ENCODE assay signal across 10 cellular contexts in the genomic region with DNA sequence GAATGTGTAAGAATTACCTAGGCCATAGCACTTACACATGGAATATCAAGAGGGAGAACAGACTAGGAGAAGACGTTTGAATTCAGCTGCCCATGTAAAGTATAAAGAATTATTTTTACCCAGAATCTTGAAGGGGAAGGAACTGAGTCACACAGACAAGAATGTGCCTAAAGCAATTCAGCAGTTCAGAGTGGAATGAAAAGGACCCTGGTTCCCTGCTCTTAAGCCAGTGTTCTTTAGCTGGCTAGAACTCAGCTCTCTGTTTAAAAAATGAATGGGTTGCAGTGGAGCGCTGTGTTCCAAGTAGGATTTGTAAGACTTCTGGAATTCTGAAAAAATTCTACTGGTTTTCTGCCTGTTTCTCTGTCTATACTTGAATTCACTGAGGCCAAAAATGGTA.
A peak's percentile ranks its signal among the peaks of the same experiment; 100 is the strongest.
DNase-seq lines count a peak whose midpoint lies in the region; ATAC-seq and TF ChIP-seq lines count a peak whose summit lies in the region.
"Had no signal": no experiment of that assay in that cellular context is flagged by ENCODE, and none has a peak within 500 bp of the region (broad histone marks: within the 10 kb centered on the region; RNA-seq: fewer than 3 reads in every experiment).

No MANE protein-coding gene starts in this region.

- no peaks in the 10 kb centered on the region for H3K27me3 ChIP-seq in H9 (ENCODE audit: insufficient read depth, low read length)
- no peaks in the 10 kb centered on the region for H3K27me3 ChIP-seq in stomach

- H2BK5ac ChIP-seq in H9 (ENCODE audit: insufficient read length, low read length), result no peak overlapping the region

- H3K36me3 ChIP-seq in stomach, result no peaks in the 10 kb centered on the region

- H3K9me3 Mint-ChIP-seq in H9, result no peaks in the 10 kb centered on the region

- H3K4me3 ChIP-seq in astrocyte of the cerebellum (ENCODE audit: low read depth, low read length) (no peak overlapping the region), stomach (no peak overlapping the region)

- TF ChIP-seq POLR2A in stomach (IDR thresholded peaks at IDR 0.05), result no peak

- no peak overlapping the region for H3K23ac ChIP-seq in H9 (ENCODE audit: insufficient read length, low read depth, low read length)

- H2AFZ ChIP-seq in H9 (ENCODE audit: low read length), result no peak overlapping the region

- no peaks in the 10 kb centered on the region for H3K4me1 ChIP-seq in H9 (ENCODE audit: insufficient read depth, low read length)
- peaks cover 0 to 70% (median 30%) of the 10 kb centered on the region in 4 donors for H3K4me1 ChIP-seq in stomach

- no peak overlapping the region for H3K56ac ChIP-seq in H9 (ENCODE audit: insufficient read length, low read depth, low read length)

- no CpG with 5 or more reads among the region's 2 CpGs for WGBS in H9 (ENCODE audit: extremely low coverage, insufficient read length, low lambda C conversion rate)
- 60 to 86% (median 65%) methylated on average over 2 of the region's 2 CpGs for WGBS in stomach, 5 donors

- in situ Hi-C loops in astrocyte of the cerebellum (cut with HindIII; ENCODE audit: low sequenced_read_pairs), result no loop called here

- H3K18ac ChIP-seq in H9 (ENCODE audit: insufficient read length, low read depth, low read length), result no peak overlapping the region

- no peak for TF ChIP-seq EP300 in stomach (IDR thresholded peaks at IDR 0.05)

- H3K9me3 ChIP-seq in H9 (ENCODE audit: control insufficient read depth, low read depth, low read length), result no peaks in the 10 kb centered on the region
- no peaks in the 10 kb centered on the region for H3K9me3 ChIP-seq in stomach

- no peaks in the 10 kb centered on the region for H3K79me2 ChIP-seq in H9 (ENCODE audit: insufficient read depth, low read length)

- no peak overlapping the region for H3K9ac ChIP-seq in H9 (ENCODE audit: extremely low read depth, insufficient read length, low read length)

- no peak overlapping the region for H2AK5ac ChIP-seq in H9 (ENCODE audit: insufficient read length, low read length)

- intact Hi-C loops in stomach (cut with DNase I; ENCODE audit: low total_unique reads), result no loop called here

- no peak overlapping the region for H3K27ac Mint-ChIP-seq in H9

- no peak overlapping the region for H2BK12ac ChIP-seq in H9 (ENCODE audit: insufficient read length, low read depth, low read length)

- H4K20me1 ChIP-seq in H9 (ENCODE audit: control insufficient read depth, insufficient read depth, insufficient read length), result no peaks in the 10 kb centered on the region

- no peak overlapping the region for H2BK120ac ChIP-seq in H9 (ENCODE audit: low read depth, low read length, poor library complexity, severe bottlenecking)

- DNase-seq in H9, result no peak
- DNase-seq in astrocyte of the cerebellum (ENCODE audit: low read depth), result peak; percentile 88
- peak; percentile 19 for DNase-seq in hepatic stellate cell (ENCODE audit: low spot score)
- no peak for DNase-seq in stomach
- no peak for DNase-seq in NCI-H2029 (lab: John Stamatoyannopoulos, UW)
- no peak for DNase-seq in DMS53 (lab: John Stamatoyannopoulos, UW)
- DNase-seq in stimulated activated naive CD4-positive, alpha-beta T cell treated with Interleukin-2 at 50 U/mL for 16 hours (lab: John Stamatoyannopoulos, UW), result no peak
- DNase-seq: Karpas-422, posterior cingulate gyrus had no signal

- peaks cover 3 to 6% of the 10 kb centered on the region in 2 experiments for H3K4me1 Mint-ChIP-seq in H9

- no peak overlapping the region for H3K4me2 ChIP-seq in H9 (ENCODE audit: insufficient read depth, insufficient read length, low read length)

- no peaks in the 10 kb centered on the region for H3K23me2 ChIP-seq in H9 (ENCODE audit: insufficient read length, low read depth, low read length, poor library complexity, severe bottlenecking)

- TF ChIP-seq CTCF in H9 (conservative IDR thresholded peaks at IDR 0.05), result no peak
- TF ChIP-seq CTCF in astrocyte of the cerebellum (IDR thresholded peaks at IDR 0.05; ENCODE audit: low read depth, low read length, missing control alignments), result no peak
- no peak for TF ChIP-seq CTCF in stomach (IDR thresholded peaks at IDR 0.05)

- no peaks in the 10 kb centered on the region for H3K36me3 Mint-ChIP-seq in H9 (ENCODE audit: insufficient read depth in 1 of 3, low read depth in 3 of 3)

- H4K91ac ChIP-seq in H9 (ENCODE audit: insufficient read length, low read depth, low read length), result no peak overlapping the region

- ATAC-seq in HG02623 (IDR thresholded peaks at IDR 0.05; ENCODE audit: unreplicated experiment), result no peak

- no peak overlapping the region for H4K5ac ChIP-seq in H9 (ENCODE audit: insufficient read length, low read depth, low read length)

- no peaks in the 10 kb centered on the region for H3K79me1 ChIP-seq in H9 (ENCODE audit: insufficient read depth, low read depth, low read length, poor library complexity, severe bottlenecking)

- H3K4ac ChIP-seq in H9 (ENCODE audit: low read depth, low read length), result no peak overlapping the region

- H2BK15ac ChIP-seq in H9 (ENCODE audit: low read depth, low read length), result no peak overlapping the region

- H3K4me3 Mint-ChIP-seq in H9, result no peak overlapping the region

- no peaks in the 10 kb centered on the region for H3K27me3 Mint-ChIP-seq in H9 (ENCODE audit: low read depth)

- H4K8ac ChIP-seq in H9 (replicated peaks; ENCODE audit: insufficient read length, low read depth, low read length), result no peak overlapping the region

- no peak overlapping the region for H2BK20ac ChIP-seq in H9 (ENCODE audit: low read depth, low read length, poor library complexity, severe bottlenecking)

- H3K27ac ChIP-seq in H9 (ENCODE audit: insufficient read length, low read depth, low read length), result peak overlapping the region; percentile 40
- peak overlapping the region in 4 of 5 donors; percentile 23 to 69 (median 59) for H3K27ac ChIP-seq in stomach

- H3T11ph ChIP-seq in H9 (ENCODE audit: low read length), result no peak overlapping the region

- H3K14ac ChIP-seq in H9 (ENCODE audit: insufficient read depth, low read length), result no peak overlapping the region

Comparison
In these comparisons a context has a peak if more than half of its experiments do, and no peak if none do; other contexts are left out.
1. DNase-seq: peak in astrocyte of the cerebellum (single experiment) and hepatic stellate cell (single experiment); none in H9 (single experiment), stomach (single experiment), NCI-H2029 (single experiment), DMS53 (single experiment) and stimulated activated naive CD4-positive, alpha-beta T cell treated with Interleukin-2 at 50 U/mL for 16 hours (single experiment).